ENCODE assay signal across 13 cellular contexts in the genomic region with DNA sequence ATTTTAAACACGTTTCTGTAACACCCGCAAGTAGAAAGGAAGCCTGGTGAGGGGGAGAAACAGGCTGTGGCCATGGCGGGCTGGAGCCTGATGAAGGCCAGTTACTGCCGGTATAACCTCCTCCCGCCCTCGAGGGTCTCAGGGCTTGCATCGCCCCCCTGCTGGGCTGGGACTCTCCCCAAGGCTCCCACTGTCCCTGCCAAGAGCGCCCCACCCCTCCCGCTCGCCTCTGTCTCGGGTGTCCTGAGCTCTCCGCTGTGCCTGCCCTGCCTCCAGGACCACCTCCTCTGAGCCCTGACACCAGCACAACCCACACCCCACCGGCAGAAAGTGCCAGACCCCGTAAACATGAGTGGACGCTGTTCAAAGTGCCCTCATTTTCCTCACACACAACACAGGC.
"Had no signal": no experiment of that assay in that cellular context is flagged by ENCODE, and none has a peak within 500 bp of the region (broad histone marks: within the 10 kb centered on the region; RNA-seq: fewer than 3 reads in every experiment).

No MANE protein-coding gene starts in this region.

- H3K9me3 Mint-ChIP-seq: mesothelial cell of epicardium had no signal

- H3K4me1 ChIP-seq: parathyroid adenoma, SJCRH30 had no signal

- H3K36me3 ChIP-seq: SJCRH30 had no signal

- DNase-seq: activated CD4-positive, alpha-beta T cell treated with anti-CD3 and anti-CD28 coated beads for 1 hour; activated CD8-positive, alpha-beta memory T cell treated with anti-CD3 and anti-CD28 coated beads for 24 hours; hippocampal formation; kidney glomerular epithelial cell; lower lobe of right lung; retina; SJCRH30; SW 1271 had no signal

- H3K9me3 ChIP-seq: ascending aorta, lower lobe of right lung, SJCRH30, tibial nerve had no signal

- H3K4me3 Mint-ChIP-seq: mesothelial cell of epicardium had no signal

- H3K27ac ChIP-seq: lower lobe of right lung, parathyroid adenoma, SJCRH30, tibial nerve had no signal

- H3K9ac ChIP-seq: parathyroid adenoma had no signal

- H3K27me3 ChIP-seq: ascending aorta, SJCRH30, tibial nerve had no signal

- H3K4me3 ChIP-seq: ascending aorta, lower lobe of right lung, SJCRH30, skin epidermis, tibial nerve had no signal

- H3K27ac Mint-ChIP-seq: mesothelial cell of epicardium had no signal

- H3K4me1 Mint-ChIP-seq: mesothelial cell of epicardium had no signal

- ATAC-seq: lower lobe of right lung had no signal
